Comparison of ENCODE assay signal across 9 cellular contexts in the genomic region with DNA sequence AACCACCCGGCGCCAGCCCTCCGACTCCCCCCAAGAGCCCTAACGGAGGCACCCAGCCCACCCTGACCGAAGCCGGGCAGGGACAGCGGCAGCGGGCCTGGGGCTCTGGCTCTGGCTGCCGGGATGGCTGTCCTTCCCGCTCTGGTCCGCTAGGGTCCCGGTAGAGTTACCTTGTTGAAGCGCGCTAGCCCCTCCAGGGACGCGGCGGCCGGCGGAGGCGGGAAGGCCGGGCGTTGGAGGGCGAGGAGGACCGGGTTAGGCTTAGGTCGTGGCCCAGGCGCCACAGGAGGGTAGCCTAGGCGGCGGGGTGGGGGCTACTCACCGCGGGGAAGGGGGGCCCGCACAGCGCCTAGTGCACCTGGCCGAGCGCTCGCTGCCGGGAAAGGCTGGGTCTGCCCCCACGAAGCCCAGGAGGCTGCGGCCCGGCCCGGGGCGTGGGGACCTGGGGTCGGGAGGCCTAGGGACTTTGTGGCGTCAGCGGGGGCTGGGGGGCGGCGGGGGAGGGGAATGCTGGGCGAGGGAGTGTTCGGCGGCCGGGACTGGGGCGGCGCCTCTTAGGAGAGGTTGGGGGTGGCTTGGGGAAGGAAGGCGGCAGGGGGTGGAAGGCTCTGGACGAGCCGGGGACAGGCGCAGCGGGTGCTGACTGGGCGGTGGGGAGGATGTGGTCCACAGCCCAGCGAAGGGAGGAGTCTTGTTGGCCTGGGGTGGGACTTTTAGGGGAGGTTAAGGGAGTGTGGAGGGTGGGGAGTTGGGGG. TPM values are rescaled to one million over a fixed set of nuclear protein-coding genes. Genes with fewer than 3 reads are reported as not detected.
DNase-seq lines count a peak whose midpoint lies in the region; ATAC-seq and TF ChIP-seq lines count a peak whose summit lies in the region.
"Had no signal": no experiment of that assay in that cellular context is flagged by ENCODE, and none has a peak within 500 bp of the region (broad histone marks: within the 10 kb centered on the region; RNA-seq: fewer than 3 reads in every experiment).

TSS of gene TRIM17 (minus strand) at position 645 of the 755 bp plus-strand sequence. CDS start 1,789 bp downstream, outside the sequence.

- H3K4me1 ChIP-seq in smooth muscle cell (ENCODE audit: low read depth): peaks cover 13% of the 10 kb centered on the region

- ATAC-seq in HG03139 (IDR thresholded peaks at IDR 0.05; ENCODE audit: unreplicated experiment): no peak
- no peak for ATAC-seq in GM18861 (IDR thresholded peaks at IDR 0.05; ENCODE audit: unreplicated experiment)

- H2AFZ ChIP-seq in smooth muscle cell (ENCODE audit: low read depth): peak within 1 kb of the TSS; percentile 76

- DNase-seq in DMS79 treated with DMSO at 0.1 percent for 48 hours (lab: John Stamatoyannopoulos, UW) (peak; percentile 35), NCI-H2227 (lab: John Stamatoyannopoulos, UW; ENCODE audit: unreplicated experiment) (peak; percentile 65), iPS DF 19.7 (ENCODE audit: low read depth, low spot score) (peak; percentile 33), smooth muscle cell (lab: John Stamatoyannopoulos, UW; ENCODE audit: unreplicated experiment) (no peak), NOMO-1 (lab: John Stamatoyannopoulos, UW; ENCODE audit: unreplicated experiment in 2 of 2) (no peak)

- H3K4me3 ChIP-seq in smooth muscle cell: peak within 1 kb of the TSS; percentile 68

- no peaks in the 10 kb centered on the region for H3K79me2 ChIP-seq in smooth muscle cell (ENCODE audit: low read depth)

- peak; percentile 44 for TF ChIP-seq CTCF in smooth muscle cell (IDR thresholded peaks at IDR 0.05; ENCODE audit: borderline replicate concordance, insufficient read depth, poor library complexity, severe bottlenecking)

- peaks cover 4% of the 10 kb centered on the region for H3F3A ChIP-seq in smooth muscle cell (ENCODE audit: low read depth)

- 1% methylated on average over 20 of the region's 59 CpGs for WGBS in smooth muscle cell (ENCODE audit: low lambda C conversion rate)

- no peaks in the 10 kb centered on the region for H4K20me1 ChIP-seq in smooth muscle cell (ENCODE audit: low read depth)

- no peaks in the 10 kb centered on the region for H3K36me3 ChIP-seq in smooth muscle cell (ENCODE audit: low read depth)

- H3K9ac ChIP-seq in smooth muscle cell (ENCODE audit: low read depth): peak within 1 kb of the TSS; percentile 51

- H3K27ac ChIP-seq in angular gyrus (ENCODE audit: low read depth, low read length) (peak within 1 kb of the TSS; percentile 51), smooth muscle cell (ENCODE audit: low read depth) (peak within 1 kb of the TSS; percentile 74)

- H3K27me3 ChIP-seq in smooth muscle cell (ENCODE audit: low read depth): no peaks in the 10 kb centered on the region

- H3K9me3 ChIP-seq in smooth muscle cell (replicated peaks; ENCODE audit: low read depth): no peaks in the 10 kb centered on the region

- H3K4me2 ChIP-seq in smooth muscle cell: peak within 1 kb of the TSS; percentile 94

RNA-seq across cellular contexts. Expression of gene TRIM17, which starts in this region (rescaled TPM):
- 1.4 and 1.6 TPM in 2 replicates for total RNA-seq in smooth muscle cell
- 1.5 and 4.4 TPM in 2 replicates for polyA plus RNA-seq in smooth muscle cell
- total RNA-seq: lung microvascular endothelial cell had no signal

Comparison
In these comparisons a context has a peak if more than half of its experiments do, and no peak if none do; other contexts are left out.
1. DNase-seq: peak in DMS79 treated with DMSO at 0.1 percent for 48 hours (single experiment), NCI-H2227 (single experiment) and iPS DF 19.7 (single experiment); none in smooth muscle cell (single experiment) and NOMO-1 (0 of 2).